12 cellular contexts compared by ENCODE assay signal in genomic region chr1:66353207-66353606, GRCh38.
A peak's percentile ranks its signal among the peaks of the same experiment; 100 is the strongest.
DNase-seq lines count a peak whose midpoint lies in the region; TF ChIP-seq lines count a peak whose summit lies in the region.
"Had no signal": no experiment of that assay in that cellular context is flagged by ENCODE, and none has a peak within 500 bp of the region (broad histone marks: within the 10 kb centered on the region; RNA-seq: fewer than 3 reads in every experiment).

No MANE protein-coding gene starts in this region.

- H3K36me3 ChIP-seq in SJSA1 (peaks cover 12% of the 10 kb centered on the region; the same call in 1 of the 2 replicates), endodermal cell (ENCODE audit: control insufficient read depth, insufficient read depth, low read length) (no peaks in the 10 kb centered on the region), neural progenitor cell (no peaks in the 10 kb centered on the region), Peyer's patch (no peaks in the 10 kb centered on the region)

- WGBS in endodermal cell (ENCODE audit: insufficient coverage in 1 of 2, insufficient read length in 1 of 2), 2 experiments = 49 to 68% methylated on average over 3 to 4 of the region's 4 CpGs

- peaks cover 15% of the 10 kb centered on the region for H3F3A ChIP-seq in neural progenitor cell (ENCODE audit: low read depth)

- H3K4me3 Mint-ChIP-seq in endodermal cell = peak overlapping the region; percentile 59
- H3K4me3 Mint-ChIP-seq in neural progenitor cell = peak overlapping the region; percentile 91

- no peak overlapping the region for H3K9ac ChIP-seq in endodermal cell (ENCODE audit: extremely low read depth, low read length, poor library complexity, severe bottlenecking)
- H3K9ac ChIP-seq in neural progenitor cell = no peak overlapping the region

- peaks cover 2% of the 10 kb centered on the region for H3K36me3 Mint-ChIP-seq in endodermal cell (ENCODE audit: low read depth)
- H3K36me3 Mint-ChIP-seq in neural progenitor cell = peaks cover 3% of the 10 kb centered on the region

- H3K79me2 ChIP-seq in neural progenitor cell (ENCODE audit: low read depth) = no peaks in the 10 kb centered on the region

- no peaks in the 10 kb centered on the region for H3K27me3 ChIP-seq in SJSA1 (replicated peaks)
- H3K27me3 ChIP-seq in endodermal cell (ENCODE audit: control insufficient read depth, insufficient read depth, low read length, poor library complexity, severe bottlenecking) = no peaks in the 10 kb centered on the region
- no peaks in the 10 kb centered on the region for H3K27me3 ChIP-seq in neural progenitor cell
- no peaks in the 10 kb centered on the region for H3K27me3 ChIP-seq in Peyer's patch

- H3K4me3 ChIP-seq in SJSA1 = no peak overlapping the region
- peak overlapping the region; percentile 0 for H3K4me3 ChIP-seq in endodermal cell (ENCODE audit: low read length)
- peak overlapping the region; percentile 18 for H3K4me3 ChIP-seq in neural progenitor cell
- no peak overlapping the region for H3K4me3 ChIP-seq in Peyer's patch

- peaks cover 91% of the 10 kb centered on the region for H3K4me1 Mint-ChIP-seq in endodermal cell
- H3K4me1 Mint-ChIP-seq in neural progenitor cell = peaks cover 83% of the 10 kb centered on the region

- H3K27ac Mint-ChIP-seq in endodermal cell = peak overlapping the region; percentile 86
- peak overlapping the region; percentile 98 for H3K27ac Mint-ChIP-seq in neural progenitor cell

- H3K27ac ChIP-seq in SJSA1 (peak overlapping the region; percentile 87), endodermal cell (ENCODE audit: low read depth, low read length) (peak overlapping the region; percentile 93), neural progenitor cell (no peak overlapping the region), Peyer's patch (peak overlapping the region in 1 of 4 donors; percentile 48)
- H3K27ac ChIP-seq: RWPE1 had no signal

- H3K4me1 ChIP-seq in SJSA1 (replicated peaks) (peaks cover 75% of the 10 kb centered on the region), endodermal cell (ENCODE audit: control insufficient read depth, insufficient read depth, low read length) (peaks cover 47% of the 10 kb centered on the region), neural progenitor cell (peaks cover 61% of the 10 kb centered on the region), Peyer's patch (peaks cover 0 to 30% (median 7%) of the 10 kb centered on the region in 4 donors)

- no peak for TF ChIP-seq POLR2A in Peyer's patch (IDR thresholded peaks at IDR 0.05)

- DNase-seq in G401 (ENCODE audit: low spot score) = peak; percentile 39
- DNase-seq in SJSA1 (ENCODE audit: low read depth in 1 of 2, low spot score in 2 of 2) = no peak
- peak; percentile 73 for DNase-seq in endodermal cell
- peak; percentile 70 for DNase-seq in neural progenitor cell (ENCODE audit: low spot score)
- DNase-seq in GOT3 (lab: John Stamatoyannopoulos, UW) = no peak
- no peak for DNase-seq in Peyer's patch
- DNase-seq in GM13977 (ENCODE audit: low spot score) = no peak
- DNase-seq in SHP77 (lab: John Stamatoyannopoulos, UW) = no peak
- DNase-seq: activated CD8-positive, alpha-beta memory T cell treated with anti-CD3 and anti-CD28 coated beads for 24 hours; effector CD8-positive, alpha-beta T cell; kidney had no signal

- H3K27me3 Mint-ChIP-seq in endodermal cell (ENCODE audit: insufficient read depth) (no peaks in the 10 kb centered on the region), neural progenitor cell (ENCODE audit: insufficient read depth, low read depth) (peaks cover 2% of the 10 kb centered on the region)

- H3K9me3 Mint-ChIP-seq in endodermal cell (no peaks in the 10 kb centered on the region), neural progenitor cell (no peaks in the 10 kb centered on the region)

- no peaks in the 10 kb centered on the region for H4K20me1 ChIP-seq in neural progenitor cell (ENCODE audit: low read depth)

- TF ChIP-seq CTCF in endodermal cell (conservative IDR thresholded peaks at IDR 0.05) (no peak), neural progenitor cell (IDR thresholded peaks at IDR 0.05) (no peak), Peyer's patch (IDR thresholded peaks at IDR 0.05) (no peak), GM13977 (IDR thresholded peaks at IDR 0.05; ENCODE audit: extremely low read depth, insufficient read depth, missing control alignments) (no peak)

- no peaks in the 10 kb centered on the region for H3K9me3 ChIP-seq in SJSA1 (replicated peaks)
- H3K9me3 ChIP-seq in endodermal cell (ENCODE audit: control insufficient read depth, low read length) = no peaks in the 10 kb centered on the region
- H3K9me3 ChIP-seq in neural progenitor cell (ENCODE audit: low read depth) = no peaks in the 10 kb centered on the region
- H3K9me3 ChIP-seq in Peyer's patch = no peaks in the 10 kb centered on the region

- peak overlapping the region; percentile 66 for H3K4me2 ChIP-seq in neural progenitor cell

- in situ Hi-C loops in G401 (cut with HindIII; ENCODE audit: low sequenced_read_pairs) = no loop called here
- in situ Hi-C loops in GM13977 (cut with MboI; ENCODE audit: low pct_unique_long_range_greater_than_20kb, low sequenced_read_pairs, unreplicated experiment) = no loop called here

- H2AFZ ChIP-seq in neural progenitor cell (replicated peaks) = peak overlapping the region; percentile 64

Comparison
In these comparisons a context has a peak if more than half of its experiments do, and no peak if none do; other contexts are left out.
1. DNase-seq: peak in G401 (single experiment), endodermal cell (single experiment) and neural progenitor cell (single experiment); none in SJSA1 (0 of 2), GOT3 (single experiment), Peyer's patch (0 of 3), GM13977 (single experiment) and SHP77 (0 of 2).
2. H3K4me3 ChIP-seq: peak in endodermal cell (single experiment) and neural progenitor cell (single experiment); none in SJSA1 (single experiment) and Peyer's patch (0 of 4).